Comparison of ENCODE assay signal across 18 cellular contexts in genomic region chr4:118738090-118738489, GRCh38.
"Had no signal": no experiment of that assay in that cellular context is flagged by ENCODE, and none has a peak within 500 bp of the region (broad histone marks: within the 10 kb centered on the region; RNA-seq: fewer than 3 reads in every experiment).

No MANE protein-coding gene starts in this region.

- H3K4me3 Mint-ChIP-seq: immature natural killer cell; naive thymus-derived CD8-positive, alpha-beta T cell had no signal

- H3K4me2 ChIP-seq: smooth muscle cell had no signal

- H3K4me1 Mint-ChIP-seq: immature natural killer cell; naive thymus-derived CD8-positive, alpha-beta T cell had no signal

- H3K4me3 ChIP-seq: esophagus squamous epithelium, gastroesophageal sphincter, left ventricle myocardium inferior, lung, right atrium auricular region, smooth muscle cell, tibial artery had no signal

- H3K27ac ChIP-seq: esophagus squamous epithelium, left ventricle myocardium inferior, neutrophil, right atrium auricular region, tibial artery had no signal

- ATAC-seq: gastroesophageal sphincter; naive thymus-derived CD8-positive, alpha-beta T cell had no signal

- H3K9me3 ChIP-seq: esophagus squamous epithelium, gastroesophageal sphincter, left ventricle myocardium inferior, neutrophil, right atrium auricular region, tibial artery had no signal

- H3K27me3 ChIP-seq: esophagus squamous epithelium, gastroesophageal sphincter, neutrophil, right atrium auricular region, tibial artery had no signal

- H3K27ac Mint-ChIP-seq: naive thymus-derived CD8-positive, alpha-beta T cell had no signal

- DNase-seq: central memory CD4-positive, alpha-beta T cell; effector memory CD4-positive, alpha-beta T cell; esophagus squamous epithelium; foreskin fibroblast; glutamatergic neuron; immature natural killer cell; left ventricle myocardium inferior; mesendoderm; naive thymus-derived CD8-positive, alpha-beta T cell; posterior cingulate gyrus; stimulated activated CD4-positive, alpha-beta T cell treated with anti-CD3 and anti-CD28 coated beads, Interleukin-2, amount 100 ng/mL, for 48 hours; stimulated activated naive CD4-positive, alpha-beta T cell treated with Interleukin-2 at 50 U/mL for 16 hours; tibial artery had no signal

- H3K27me3 Mint-ChIP-seq: naive thymus-derived CD8-positive, alpha-beta T cell had no signal

- H3K9me3 Mint-ChIP-seq: immature natural killer cell; naive thymus-derived CD8-positive, alpha-beta T cell had no signal
